1 cellular context compared by ENCODE assay signal in genomic region chr6:111483736-111484654, GRCh38.
TF ChIP-seq lines count a peak whose summit lies in the region.

No MANE protein-coding gene starts in this region.

TF ChIP-seq in HEK293, 187 proteins besides CTCF, POLR2A, EP300 and RAD21 (continued from another document):
- no peak for TF ChIP-seq TSHZ1 (tag by site-specific recombination; IDR thresholded peaks at IDR 0.05; ENCODE audit: borderline replicate concordance)
- no peak for TF ChIP-seq ZNF707 (tag by site-specific recombination; IDR thresholded peaks at IDR 0.05)
- TF ChIP-seq ZNF350 (tag by site-specific recombination; IDR thresholded peaks at IDR 0.05) = no peak
- no peak for TF ChIP-seq AEBP2 (tag by site-specific recombination; IDR thresholded peaks at IDR 0.05; ENCODE audit: borderline replicate concordance)
- peak; percentile 30; the same call in 1 of the 2 replicates for TF ChIP-seq EGR2 (tag by site-specific recombination; IDR thresholded peaks at IDR 0.05; ENCODE audit: low read depth)
- peak; percentile 79 for TF ChIP-seq PRDM6 (tag by site-specific recombination; IDR thresholded peaks at IDR 0.05)
- no peak for TF ChIP-seq ZBTB17 (tag by site-specific recombination; IDR thresholded peaks at IDR 0.05)
- no peak for TF ChIP-seq ZNF530 (tag by site-specific recombination; IDR thresholded peaks at IDR 0.05; ENCODE audit: low read depth)
- TF ChIP-seq ZSCAN18 (tag by site-specific recombination; IDR thresholded peaks at IDR 0.05) = no peak
- TF ChIP-seq ZIC2 (tag by site-specific recombination; IDR thresholded peaks at IDR 0.05) = no peak
- TF ChIP-seq ZNF560 (tag by site-specific recombination; IDR thresholded peaks at IDR 0.05; ENCODE audit: borderline replicate concordance) = no peak
- TF ChIP-seq ZNF426 (tag by site-specific recombination; IDR thresholded peaks at IDR 0.05) = no peak
- peak; percentile 35; the same call in 1 of the 2 replicates for TF ChIP-seq ZNF184 (tag by site-specific recombination; IDR thresholded peaks at IDR 0.05)
- no peak for TF ChIP-seq ZNF529 (tag by site-specific recombination; IDR thresholded peaks at IDR 0.05; ENCODE audit: insufficient replicate concordance)
- peak; percentile 97 for TF ChIP-seq ZXDB (tag by site-specific recombination; IDR thresholded peaks at IDR 0.05)
- TF ChIP-seq ZNF513 (tag by site-specific recombination; IDR thresholded peaks at IDR 0.05) = no peak; the same call in 1 of the 2 replicates
- TF ChIP-seq ZNF549 (tag by site-specific recombination; IDR thresholded peaks at IDR 0.05) = no peak
- no peak; the same call in 1 of the 2 replicates for TF ChIP-seq ZNF654 (tag by site-specific recombination; IDR thresholded peaks at IDR 0.05; ENCODE audit: low read depth)
- no peak; the same call in 1 of the 2 replicates for TF ChIP-seq FEZF1 (tag by site-specific recombination; IDR thresholded peaks at IDR 0.05)
- peak; percentile 98 for TF ChIP-seq ZNF335 (tag by site-specific recombination; conservative IDR thresholded peaks at IDR 0.05)
- TF ChIP-seq ZFP41 (tag by site-specific recombination; IDR thresholded peaks at IDR 0.05; ENCODE audit: borderline replicate concordance) = no peak
- no peak for TF ChIP-seq SALL2 (tag by site-specific recombination; IDR thresholded peaks at IDR 0.05; ENCODE audit: borderline replicate concordance)
- no peak for TF ChIP-seq ZNF169 (tag by site-specific recombination; IDR thresholded peaks at IDR 0.05)
- TF ChIP-seq ZNF302 (tag by site-specific recombination; IDR thresholded peaks at IDR 0.05; ENCODE audit: low read depth) = no peak
- TF ChIP-seq ZSCAN4 (tag by site-specific recombination; IDR thresholded peaks at IDR 0.05) = no peak
- TF ChIP-seq ZNF843 (tag by site-specific recombination; IDR thresholded peaks at IDR 0.05) = peak; percentile 85
- no peak for TF ChIP-seq ZNF266 (tag by site-specific recombination; IDR thresholded peaks at IDR 0.05; ENCODE audit: low read depth)
- peak; percentile 69 for TF ChIP-seq WT1 (tag by site-specific recombination; IDR thresholded peaks at IDR 0.05)
- 0 out of 2 replicates have a peak, but pooled peaks have one; percentile 21 for TF ChIP-seq ZNF10 (tag by site-specific recombination; IDR thresholded peaks at IDR 0.05)
- peak; percentile 25 for TF ChIP-seq ZNF510 (tag by site-specific recombination; IDR thresholded peaks at IDR 0.05; ENCODE audit: insufficient replicate concordance)
- peak; percentile 39; the same call in 1 of the 2 replicates for TF ChIP-seq ZNF660 (tag by site-specific recombination; IDR thresholded peaks at IDR 0.05)
- TF ChIP-seq ZNF37A (tag by site-specific recombination; IDR thresholded peaks at IDR 0.05) = no peak
- peak; percentile 91 for TF ChIP-seq ZNF600 (tag by site-specific recombination; IDR thresholded peaks at IDR 0.05)
- TF ChIP-seq ZNF19 (tag by site-specific recombination; IDR thresholded peaks at IDR 0.05; ENCODE audit: low read depth) = no peak
- TF ChIP-seq SCRT2 (tag by site-specific recombination; IDR thresholded peaks at IDR 0.05) = no peak
- TF ChIP-seq ZFHX2 (tag by site-specific recombination; conservative IDR thresholded peaks at IDR 0.05) = peak; percentile 75
- TF ChIP-seq ZNF645 (tag by site-specific recombination; IDR thresholded peaks at IDR 0.05) = no peak
- no peak for TF ChIP-seq ZNF555 (tag by site-specific recombination; conservative IDR thresholded peaks at IDR 0.05)
- no peak for TF ChIP-seq ZNF140 (tag by site-specific recombination; IDR thresholded peaks at IDR 0.05)
- TF ChIP-seq ZNF24 (tag by site-specific recombination; IDR thresholded peaks at IDR 0.05) = peak; percentile 91
- TF ChIP-seq ZNF626 (tag by site-specific recombination; IDR thresholded peaks at IDR 0.05) = no peak
- TF ChIP-seq OSR2 (tag by site-specific recombination; IDR thresholded peaks at IDR 0.05) = peak; percentile 62
- TF ChIP-seq ZNF121 (tag by site-specific recombination; IDR thresholded peaks at IDR 0.05) = peak; percentile 23; the same call in 1 of the 2 replicates
- TF ChIP-seq KLF16 (tag by site-specific recombination; IDR thresholded peaks at IDR 0.05) = peak; percentile 41; the same call in 1 of the 2 replicates
- no peak for TF ChIP-seq SCRT1 (tag by site-specific recombination; IDR thresholded peaks at IDR 0.05; ENCODE audit: borderline replicate concordance)
- no peak for TF ChIP-seq ZNF114 (tag by site-specific recombination; IDR thresholded peaks at IDR 0.05)
- no peak for TF ChIP-seq HIC1 (tag by site-specific recombination; IDR thresholded peaks at IDR 0.05)
- TF ChIP-seq TRIM28 (IDR thresholded peaks at IDR 0.05; ENCODE audit: borderline replicate concordance, low read length) = peak; percentile 88
